Comparison of ENCODE assay signal across 8 cellular contexts in the genomic region with DNA sequence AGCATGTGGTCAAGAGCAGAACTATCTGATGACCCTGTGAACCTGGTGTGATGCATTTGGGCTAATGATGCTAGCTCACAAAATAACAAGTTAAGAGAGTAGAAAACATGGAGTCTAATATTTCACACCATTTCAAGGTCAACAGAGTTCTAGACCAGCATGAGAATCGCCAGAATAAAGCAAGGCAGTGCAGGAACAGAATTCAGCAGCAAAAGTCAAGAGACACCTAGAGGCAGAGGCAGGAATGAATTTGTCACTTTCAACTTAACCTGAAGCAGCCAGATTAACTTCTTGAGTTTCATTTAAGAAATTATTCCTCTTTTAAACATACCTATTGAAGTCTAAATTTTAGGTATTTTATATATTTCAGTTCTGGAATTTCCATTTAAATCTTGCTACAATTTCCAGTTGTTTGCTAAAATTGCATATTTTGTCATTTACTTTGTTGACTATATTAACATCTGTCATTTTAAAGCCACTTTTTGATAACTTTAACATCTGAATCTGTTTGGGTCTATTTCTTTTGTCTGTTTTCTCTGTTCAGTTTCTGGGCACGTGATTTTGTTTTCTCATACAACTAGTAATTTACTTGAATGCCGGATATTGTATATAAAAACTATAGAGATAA. TPM values are rescaled to one million over a fixed set of nuclear protein-coding genes. Genes with fewer than 3 reads are reported as not detected.
A peak's percentile ranks its signal among the peaks of the same experiment; 100 is the strongest.
DNase-seq lines count a peak whose midpoint lies in the region; ATAC-seq and TF ChIP-seq lines count a peak whose summit lies in the region.

No MANE protein-coding gene starts in this region.

- H3K36me3 Mint-ChIP-seq in activated CD4-positive, alpha-beta T cell treated with anti-CD3 and anti-CD28 coated beads, Interleukin-2, amount 10 ng/mL, durations not matched to agents 7 days and 5 days (ENCODE audit: low read depth): no peaks in the 10 kb centered on the region

- H3K4me1 ChIP-seq in body of pancreas (no peaks in the 10 kb centered on the region), testis (no peaks in the 10 kb centered on the region)

- no peak for ATAC-seq in body of pancreas
- no peak for ATAC-seq in left cardiac atrium

- intact Hi-C loops in body of pancreas (cut with DNase I) (no loop called here), testis (cut with DNase I; ENCODE audit: low total_unique reads) (no loop called here), left cardiac atrium (cut with DNase I) (no loop called here)

- no peak for TF ChIP-seq POLR2A in body of pancreas (IDR thresholded peaks at IDR 0.05)
- TF ChIP-seq POLR2A in testis (IDR thresholded peaks at IDR 0.05): no peak

- H3K36me3 ChIP-seq in body of pancreas (replicated peaks in 1 of 2; ENCODE audit: insufficient read depth in 1 of 2, low read depth in 2 of 2) (no peaks in the 10 kb centered on the region), testis (ENCODE audit: low read depth, missing control alignments) (no peaks in the 10 kb centered on the region)

- H3K4me3 ChIP-seq in Jurkat, Clone E6-1 (ENCODE audit: low read length): no peak overlapping the region
- no peak overlapping the region for H3K4me3 ChIP-seq in body of pancreas
- H3K4me3 ChIP-seq in testis: no peak overlapping the region

- H3K9me3 ChIP-seq in body of pancreas (no peaks in the 10 kb centered on the region), testis (no peaks in the 10 kb centered on the region)

- H3K27ac Mint-ChIP-seq in activated CD4-positive, alpha-beta T cell treated with anti-CD3 and anti-CD28 coated beads, Interleukin-2, amount 10 ng/mL, durations not matched to agents 7 days and 5 days: no peak overlapping the region

- no peaks in the 10 kb centered on the region for H3K27me3 ChIP-seq in body of pancreas
- no peaks in the 10 kb centered on the region for H3K27me3 ChIP-seq in testis

- peaks cover 13% of the 10 kb centered on the region for H3K27me3 Mint-ChIP-seq in activated CD4-positive, alpha-beta T cell treated with anti-CD3 and anti-CD28 coated beads, Interleukin-2, amount 10 ng/mL, durations not matched to agents 7 days and 5 days

- TF ChIP-seq CTCF in body of pancreas (IDR thresholded peaks at IDR 0.05) (peak; percentile 17 to 57 (median 45)), testis (IDR thresholded peaks at IDR 0.05) (peak in 2 of 3 experiments; percentile 27 to 41)

- CTCF ChIA-PET in activated CD4-positive, alpha-beta T cell treated with anti-CD3 and anti-CD28 coated beads, Interleukin-2, amount 10 ng/mL, durations not matched to agents 7 days and 5 days (lab: Charles Lee): interaction anchor here (0.9 kb wide), 1 partner anchor 12 kb away, joined by 3 read pairs; no protein-coding TSS in a partner anchor

- WGBS in body of pancreas, 2 donors: 26 to 29% methylated on average over 3 of the region's 3 CpGs
- 63 to 77% methylated on average over 3 of the region's 3 CpGs for WGBS in testis, 2 donors

- DNase-seq in activated CD4-positive, alpha-beta T cell treated with anti-CD3 and anti-CD28 coated beads for 48 hours: peak; percentile 22
- no peak for DNase-seq in activated CD4-positive, alpha-beta T cell treated with anti-CD3 and anti-CD28 coated beads, Interleukin-2, amount 10 ng/mL, durations not matched to agents 7 days and 5 days
- peak; percentile 74 for DNase-seq in Jurkat, Clone E6-1 (ENCODE audit: low read depth, low spot score)
- no peak for DNase-seq in body of pancreas
- DNase-seq in testis: no peak
- no peak for DNase-seq in NCI-H1436 (lab: John Stamatoyannopoulos, UW)
- DNase-seq in DMS153 treated with DMSO at 0.1 percent for 48 hours (lab: John Stamatoyannopoulos, UW; ENCODE audit: unreplicated experiment): no peak
- no peak for DNase-seq in left cardiac atrium

- no peaks in the 10 kb centered on the region for H3K9me3 Mint-ChIP-seq in activated CD4-positive, alpha-beta T cell treated with anti-CD3 and anti-CD28 coated beads, Interleukin-2, amount 10 ng/mL, durations not matched to agents 7 days and 5 days

- peaks cover 23% of the 10 kb centered on the region for H3K4me1 Mint-ChIP-seq in activated CD4-positive, alpha-beta T cell treated with anti-CD3 and anti-CD28 coated beads, Interleukin-2, amount 10 ng/mL, durations not matched to agents 7 days and 5 days

- H3K4me3 Mint-ChIP-seq in activated CD4-positive, alpha-beta T cell treated with anti-CD3 and anti-CD28 coated beads, Interleukin-2, amount 10 ng/mL, durations not matched to agents 7 days and 5 days: no peak overlapping the region

- POLR2A ChIA-PET in activated CD4-positive, alpha-beta T cell treated with anti-CD3 and anti-CD28 coated beads, Interleukin-2, amount 10 ng/mL, durations not matched to agents 7 days and 5 days (lab: Charles Lee): no interaction called here

- H3K27ac ChIP-seq in body of pancreas (no peak overlapping the region), testis (no peak overlapping the region)

RNA-seq across cellular contexts. Expression of gene PRSS58, which starts 44.2 kb away (rescaled TPM):
- not detected for total RNA-seq in activated CD4-positive, alpha-beta T cell treated with anti-CD3 and anti-CD28 coated beads, Interleukin-2, amount 10 ng/mL, durations not matched to agents 7 days and 5 days
- not detected for polyA plus RNA-seq in Jurkat, Clone E6-1 (2012; ENCODE audit: insufficient read depth, insufficient read length)
- total RNA-seq in body of pancreas (not detected), testis (10 to 100 TPM; 10.6 to 21.3 TPM), left cardiac atrium (not detected)
- 43.7 TPM for polyA plus RNA-seq in testis (ENCODE audit: insufficient read depth, low read depth, low replicate concordance)

Comparison
In these comparisons a context has a peak if more than half of its experiments do, and no peak if none do; other contexts are left out.
1. DNase-seq: peak in activated CD4-positive, alpha-beta T cell treated with anti-CD3 and anti-CD28 coated beads for 48 hours (single experiment) and Jurkat, Clone E6-1 (single experiment); none in activated CD4-positive, alpha-beta T cell treated with anti-CD3 and anti-CD28 coated beads, Interleukin-2, amount 10 ng/mL, durations not matched to agents 7 days and 5 days (single experiment), body of pancreas (0 of 4), testis (single experiment), NCI-H1436 (single experiment), DMS153 treated with DMSO at 0.1 percent for 48 hours (single experiment) and left cardiac atrium (single experiment).
2. RNA of gene PRSS58, which starts 44.2 kb away (total RNA-seq): 10.6 to 21.3 TPM in testis; not detected in activated CD4-positive, alpha-beta T cell treated with anti-CD3 and anti-CD28 coated beads, Interleukin-2, amount 10 ng/mL, durations not matched to agents 7 days and 5 days, not detected in body of pancreas and not detected in left cardiac atrium; every median in the first group is over 10 times any median in the second.